ENCODE assay signal across 21 cellular contexts in the genomic region with DNA sequence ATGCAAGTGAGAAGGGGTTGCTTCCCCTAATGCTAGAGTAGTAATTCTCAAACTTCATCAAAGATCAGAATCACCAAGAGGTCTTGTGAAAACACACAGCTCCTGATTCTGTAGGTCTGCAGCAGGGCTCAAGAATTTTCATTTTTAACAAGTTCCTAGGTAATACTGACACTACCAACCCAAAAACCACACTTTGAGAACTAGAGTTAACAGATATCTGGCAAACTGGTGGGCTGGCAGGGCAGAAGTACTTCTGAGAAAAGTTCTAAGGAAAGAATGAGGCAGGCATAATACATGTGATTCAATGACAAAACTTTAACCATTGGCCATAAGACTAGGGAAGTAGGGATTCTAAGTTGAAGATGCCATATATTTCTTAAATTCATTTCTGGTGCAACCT.
"Had no signal": no experiment of that assay in that cellular context is flagged by ENCODE, and none has a peak within 500 bp of the region (broad histone marks: within the 10 kb centered on the region; RNA-seq: fewer than 3 reads in every experiment).

No MANE protein-coding gene starts in this region.

- ATAC-seq: effector memory CD8-positive, alpha-beta T cell; esophagus mucosa; gastrocnemius medialis; heart right ventricle; left cardiac atrium; left lung; left ventricle myocardium superior; lower lobe of right lung; mucosa of descending colon had no signal

- H3K4me3 Mint-ChIP-seq: effector memory CD8-positive, alpha-beta T cell; endodermal cell; mesothelial cell of epicardium had no signal

- H3K27me3 Mint-ChIP-seq: effector memory CD8-positive, alpha-beta T cell had no signal

- H3K27ac Mint-ChIP-seq: effector memory CD8-positive, alpha-beta T cell; endodermal cell; mesothelial cell of epicardium had no signal

- DNase-seq: dermis blood vessel endothelial cell; effector CD4-positive, alpha-beta T cell; effector memory CD8-positive, alpha-beta T cell; endodermal cell; erythroblast; esophagus squamous epithelium; foreskin fibroblast; foreskin melanocyte; gastrocnemius medialis; glutamatergic neuron; head of caudate nucleus; heart right ventricle; hippocampal formation; left cardiac atrium; left lung; left ventricle myocardium superior; lower lobe of right lung; mesenchymal stem cell; mucosa of descending colon had no signal

- H3K4me1 Mint-ChIP-seq: endodermal cell, mesothelial cell of epicardium had no signal
